ENCODE assay signal across 1 cellular context in the genomic region with DNA sequence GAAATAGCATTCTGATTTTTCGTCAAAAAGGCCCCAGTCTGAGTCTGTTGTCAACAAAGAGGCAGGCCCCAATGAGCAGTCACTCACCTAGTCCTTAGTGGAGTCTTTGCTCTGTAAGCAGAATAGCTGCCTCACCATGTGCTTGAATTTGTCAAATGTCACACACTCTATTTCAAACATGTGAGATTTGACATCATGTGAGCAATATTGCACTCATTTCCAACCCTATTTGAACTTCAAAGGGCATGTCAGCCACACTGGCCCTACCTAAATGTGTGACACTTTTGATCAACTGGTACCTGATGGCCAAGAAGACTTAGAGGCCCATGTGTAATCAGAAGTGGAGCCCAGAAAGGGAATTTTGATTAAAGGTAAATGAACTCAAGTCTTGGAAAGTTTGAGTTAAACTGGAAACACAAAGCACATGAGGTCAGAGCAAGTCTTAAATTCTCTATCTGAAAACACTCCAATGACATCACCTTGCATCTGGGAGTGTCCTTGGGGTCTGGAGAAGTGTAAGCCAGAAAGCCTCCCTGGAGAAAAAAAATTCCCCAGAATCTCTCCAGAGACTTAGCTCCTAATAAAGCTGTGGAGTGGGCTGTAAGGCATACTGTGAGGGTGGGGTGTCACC.
TF ChIP-seq lines count a peak whose summit lies in the region.

No MANE protein-coding gene starts in this region.

TF ChIP-seq in K562, 482 proteins besides CTCF, POLR2A, EP300 and RAD21 (continued from another document):
- TF ChIP-seq JUND (IDR thresholded peaks at IDR 0.05; ENCODE audit: borderline replicate concordance, low read depth, low read length) = no peak
- no peak for TF ChIP-seq JUND (tag; IDR thresholded peaks at IDR 0.05; ENCODE audit: borderline replicate concordance, low read depth, low read length)
- no peak for TF ChIP-seq ASH1L (IDR thresholded peaks at IDR 0.05; ENCODE audit: borderline replicate concordance, low read depth, partially characterized antibody)
- TF ChIP-seq, protein P1, sequence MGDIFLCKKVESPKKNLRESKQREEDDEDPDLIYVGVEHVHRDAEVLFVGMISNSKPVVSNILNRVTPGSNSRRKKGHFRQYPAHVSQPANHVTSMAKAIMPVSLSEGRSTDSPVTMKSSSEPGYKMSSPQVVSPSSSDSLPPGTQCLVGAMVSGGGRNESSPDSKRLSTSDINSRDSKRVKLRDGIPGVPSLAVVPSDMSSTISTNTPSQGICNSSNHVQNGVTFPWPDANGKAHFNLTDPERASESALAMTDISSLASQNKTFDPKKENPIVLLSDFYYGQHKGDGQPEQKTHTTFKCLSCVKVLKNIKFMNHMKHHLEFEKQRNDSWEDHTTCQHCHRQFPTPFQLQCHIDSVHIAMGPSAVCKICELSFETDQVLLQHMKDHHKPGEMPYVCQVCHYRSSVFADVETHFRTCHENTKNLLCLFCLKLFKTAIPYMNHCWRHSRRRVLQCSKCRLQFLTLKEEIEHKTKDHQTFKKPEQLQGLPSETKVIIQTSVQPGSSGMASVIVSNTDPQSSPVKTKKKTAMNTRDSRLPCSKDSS (IDR thresholded peaks at IDR 0.05; ENCODE audit: low read depth, partially characterized antibody) = no peak
- TF ChIP-seq SMAD4 (CRISPR knock-in tag; conservative IDR thresholded peaks at IDR 0.05) = no peak
- TF ChIP-seq ZNF707 (CRISPR knock-in tag; conservative IDR thresholded peaks at IDR 0.05) = no peak
- no peak for TF ChIP-seq RHOXF2B (CRISPR knock-in tag; conservative IDR thresholded peaks at IDR 0.05)
- no peak for TF ChIP-seq ZNF134 (CRISPR knock-in tag; conservative IDR thresholded peaks at IDR 0.05)
- no peak for TF ChIP-seq HNRNPH1 (optimal IDR thresholded peaks at IDR 0.05; ENCODE audit: low read depth, low read length)
- TF ChIP-seq ATF7 (IDR thresholded peaks at IDR 0.05) = no peak
- TF ChIP-seq PHF8 (IDR thresholded peaks at IDR 0.05; ENCODE audit: borderline replicate concordance, low read length) = no peak
